32 cellular contexts compared by ENCODE assay signal in the genomic region with DNA sequence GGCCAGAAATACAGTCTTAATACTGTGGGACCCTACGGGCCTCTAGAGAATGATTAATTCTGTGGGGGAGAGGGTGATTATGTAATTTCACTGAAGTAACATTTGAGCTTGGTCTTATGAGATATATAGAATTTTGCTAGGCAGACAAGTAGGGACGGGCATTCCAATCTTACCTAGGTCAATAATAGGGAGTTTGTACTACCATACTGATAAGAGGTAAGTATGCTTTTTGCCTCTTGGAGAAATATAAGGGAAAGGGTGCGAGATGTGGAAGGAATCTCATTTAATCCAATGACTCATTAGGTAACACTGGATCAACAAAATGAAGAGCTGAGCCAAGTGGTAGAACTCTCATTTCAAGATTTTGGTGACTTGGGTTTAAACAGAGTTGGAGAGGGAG. TPM values are rescaled to one million over a fixed set of nuclear protein-coding genes. Genes with fewer than 3 reads are reported as not detected.
"Had no signal": no experiment of that assay in that cellular context is flagged by ENCODE, and none has a peak within 500 bp of the region (broad histone marks: within the 10 kb centered on the region; RNA-seq: fewer than 3 reads in every experiment).

No MANE protein-coding gene starts in this region.

- H3K36me3 ChIP-seq: ovary had no signal

- H3K4me3 ChIP-seq: body of pancreas, cardiac muscle cell, coronary artery, gastroesophageal sphincter, ovary, sigmoid colon had no signal

- H3K27me3 Mint-ChIP-seq: activated CD4-positive, alpha-beta memory T cell treated with anti-CD3 and anti-CD28 coated beads for 36 hours; activated CD4-positive, alpha-beta T cell treated with anti-CD3 and anti-CD28 coated beads, Interleukin-2, amount 10 ng/mL, durations not matched to agents 24 days and 14 days; activated naive CD8-positive, alpha-beta T cell; effector memory CD8-positive, alpha-beta T cell; progenitor cell of endocrine pancreas; stimulated activated memory B cell treated with anti-CD40 and anti-IgM and Interleukin-4, amounts not matched to agents 10 μg/mL and 1 μg/mL and 100 μg/mL, for 72 hours; stimulated activated naive CD8-positive, alpha-beta T cell treated with anti-CD3 and anti-CD28 coated beads, Interleukin-15, amount 100 ng/mL, for 72 hours had no signal

- H3K9me3 Mint-ChIP-seq: activated CD4-positive, alpha-beta memory T cell treated with anti-CD3 and anti-CD28 coated beads for 36 hours; activated CD4-positive, alpha-beta T cell treated with anti-CD3 and anti-CD28 coated beads, Interleukin-2, amount 10 ng/mL, durations not matched to agents 24 days and 14 days; activated T-helper 2 cell treated with anti-CD3 and anti-CD28 coated beads, Interferon-gamma antibody, Interleukin-2, Interleukin-4, amounts not matched to agents 10 μg/mL and 5 μg/mL and 100 μg/mL, durations not matched to agents 14 hours and 24 hours and 36 hours; effector memory CD8-positive, alpha-beta T cell; natural killer cell; stimulated activated memory B cell treated with anti-CD40 and anti-IgM and Interleukin-4, amounts not matched to agents 10 μg/mL and 1 μg/mL and 100 μg/mL, for 72 hours; stimulated activated naive CD8-positive, alpha-beta T cell treated with anti-CD3 and anti-CD28 coated beads, Interleukin-15, amount 100 ng/mL, for 72 hours; T-helper 1 cell treated with Interleukin-12 subunit alpha and Interleukin-12 subunit beta and Interleukin-4 antibody, amounts not matched to agents 30 μg/mL and 1 μg/mL, for 36 hours had no signal

- H3K4me3 Mint-ChIP-seq: activated CD4-positive, alpha-beta memory T cell treated with anti-CD3 and anti-CD28 coated beads for 36 hours; activated CD4-positive, alpha-beta T cell treated with anti-CD3 and anti-CD28 coated beads, Interleukin-2, amount 10 ng/mL, durations not matched to agents 24 days and 14 days; activated naive CD8-positive, alpha-beta T cell; effector memory CD8-positive, alpha-beta T cell; natural killer cell; stimulated activated memory B cell treated with anti-CD40 and anti-IgM and Interleukin-4, amounts not matched to agents 10 μg/mL and 1 μg/mL and 100 μg/mL, for 72 hours; stimulated activated naive CD8-positive, alpha-beta T cell treated with anti-CD3 and anti-CD28 coated beads, Interleukin-15, amount 100 ng/mL, for 72 hours; T-helper 1 cell treated with Interleukin-12 subunit alpha and Interleukin-12 subunit beta and Interleukin-4 antibody, amounts not matched to agents 30 μg/mL and 1 μg/mL, for 36 hours had no signal

- ATAC-seq: body of pancreas; effector memory CD8-positive, alpha-beta T cell; gastroesophageal sphincter; left colon; natural killer cell; stimulated activated memory B cell treated with anti-CD40 and anti-IgM and Interleukin-4, amounts not matched to agents 10 μg/mL and 1 μg/mL and 100 μg/mL, for 72 hours; stimulated activated naive CD8-positive, alpha-beta T cell treated with anti-CD3 and anti-CD28 coated beads, Interleukin-15, amount 100 ng/mL, for 72 hours had no signal

- H3K9me3 ChIP-seq: body of pancreas, gastroesophageal sphincter, ovary, sigmoid colon had no signal

- H3K27ac Mint-ChIP-seq: activated CD4-positive, alpha-beta memory T cell treated with anti-CD3 and anti-CD28 coated beads for 36 hours; activated CD4-positive, alpha-beta T cell treated with anti-CD3 and anti-CD28 coated beads, Interleukin-2, amount 10 ng/mL, durations not matched to agents 24 days and 14 days; activated naive CD8-positive, alpha-beta T cell; activated T-helper 2 cell treated with anti-CD3 and anti-CD28 coated beads, Interferon-gamma antibody, Interleukin-2, Interleukin-4, amounts not matched to agents 10 μg/mL and 5 μg/mL and 100 μg/mL, durations not matched to agents 14 hours and 24 hours and 36 hours; natural killer cell; progenitor cell of endocrine pancreas; stimulated activated memory B cell treated with anti-CD40 and anti-IgM and Interleukin-4, amounts not matched to agents 10 μg/mL and 1 μg/mL and 100 μg/mL, for 72 hours; stimulated activated naive CD8-positive, alpha-beta T cell treated with anti-CD3 and anti-CD28 coated beads, Interleukin-15, amount 100 ng/mL, for 72 hours; T-helper 1 cell treated with Interleukin-12 subunit alpha and Interleukin-12 subunit beta and Interleukin-4 antibody, amounts not matched to agents 30 μg/mL and 1 μg/mL, for 36 hours had no signal

- DNase-seq: activated CD4-positive, alpha-beta memory T cell treated with anti-CD3 and anti-CD28 coated beads for 36 hours; activated CD4-positive, alpha-beta T cell treated with anti-CD3 and anti-CD28 coated beads, Interleukin-2, amount 10 ng/mL, durations not matched to agents 24 days and 14 days; activated CD4-positive, CD25-positive, alpha-beta regulatory T cell treated with anti-CD3 and anti-CD28 coated beads, Interleukin-2, amount 50 U/mL, for 72 hours; activated CD8-positive, alpha-beta memory T cell treated with anti-CD3 and anti-CD28 coated beads, Interleukin-2, amount 50 U/mL, for 4 hours; activated T-cell treated with anti-CD3 and anti-CD28 coated beads, Interleukin-2, amount 50 U/mL, for 1 hour; anterior cingulate cortex; body of pancreas; effector memory CD8-positive, alpha-beta T cell; head of caudate nucleus; hippocampal formation; kidney; left colon; mesendoderm; natural killer cell; ovary; sigmoid colon; small intestine; stimulated activated CD4-positive, alpha-beta T cell treated with anti-CD3 and anti-CD28 coated beads, Interleukin-4, amount 100 ng/mL, for 24 hours; stimulated activated naive CD8-positive, alpha-beta T cell treated with anti-CD3 and anti-CD28 coated beads, Interleukin-15, amount 100 ng/mL, for 72 hours; substantia nigra; SW 1271; T1000; WERI-Rb-1 had no signal

- H3K36me3 Mint-ChIP-seq: natural killer cell had no signal

- H3K27ac ChIP-seq: body of pancreas, cardiac muscle cell, coronary artery, gastroesophageal sphincter, ovary, sigmoid colon, WERI-Rb-1 had no signal

- H3K27me3 ChIP-seq: body of pancreas, cardiac muscle cell, gastroesophageal sphincter, ovary, sigmoid colon had no signal

RNA-seq across cellular contexts. Expression of a gene that starts 13.2 kb away (rescaled TPM):
- total RNA-seq: activated CD4-positive, alpha-beta T cell treated with anti-CD3 and anti-CD28 coated beads, Interleukin-2, amount 10 ng/mL, durations not matched to agents 24 days and 14 days; mononuclear cell had no signal
